In the genomic region with DNA sequence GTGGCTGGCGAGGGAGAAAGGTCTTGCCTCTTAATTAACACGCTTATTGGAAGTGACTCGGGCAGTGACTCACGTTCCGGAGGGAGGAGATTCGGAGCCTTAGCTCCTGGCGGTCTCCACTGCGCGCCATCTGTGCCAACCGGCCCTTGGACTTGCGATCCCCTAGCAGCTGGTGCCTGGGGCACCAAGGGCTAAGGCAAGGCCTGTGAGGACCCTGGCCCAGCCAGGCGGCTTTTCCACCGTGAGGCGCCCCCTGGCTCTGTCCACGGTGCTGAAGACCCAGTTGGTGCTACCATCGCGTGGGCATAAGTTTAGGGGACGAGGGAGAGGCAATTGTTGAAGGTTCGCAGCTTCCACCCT, we compare ENCODE assay signal across 11 cellular contexts.
DNase-seq lines count a peak whose midpoint lies in the region; ATAC-seq and TF ChIP-seq lines count a peak whose summit lies in the region.
"Had no signal": no experiment of that assay in that cellular context is flagged by ENCODE, and none has a peak within 500 bp of the region (broad histone marks: within the 10 kb centered on the region; RNA-seq: fewer than 3 reads in every experiment).

No MANE protein-coding gene starts in this region.

- TF ChIP-seq EP300 in Ishikawa (IDR thresholded peaks at IDR 0.05; ENCODE audit: borderline replicate concordance), result no peak

- peaks cover 79% of the 10 kb centered on the region for H3K27me3 Mint-ChIP-seq in nephron (ENCODE audit: low read depth)

- no peaks in the 10 kb centered on the region for H3K36me3 Mint-ChIP-seq in nephron (ENCODE audit: low read depth)

- DNase-seq in NCI-H2227 (lab: John Stamatoyannopoulos, UW; ENCODE audit: unreplicated experiment) (peak; percentile 10), NCI-H2227 treated with DMSO at 0.1 percent for 48 hours (lab: John Stamatoyannopoulos, UW) (no peak), cerebellar cortex (ENCODE audit: low spot score) (peak; percentile 20), D341Med (ENCODE audit: low spot score) (no peak), globus pallidus (ENCODE audit: low spot score) (no peak)
- DNase-seq: heart right ventricle, sigmoid colon, SW 1271 had no signal

- no peak for TF ChIP-seq CTCF in nephron (IDR thresholded peaks at IDR 0.05; ENCODE audit: unreplicated experiment in 3 of 3)

- no peak for TF ChIP-seq RAD21 in Ishikawa (IDR thresholded peaks at IDR 0.05; ENCODE audit: low read depth)

- peaks cover 25% of the 10 kb centered on the region for H3K4me1 Mint-ChIP-seq in nephron

- ATAC-seq in GM18511 (IDR thresholded peaks at IDR 0.05; ENCODE audit: unreplicated experiment), result no peak

- no peak overlapping the region for H3K27ac Mint-ChIP-seq in nephron

- H3K9me3 Mint-ChIP-seq in nephron, result no peaks in the 10 kb centered on the region

- H3K4me3 Mint-ChIP-seq in nephron, result peak overlapping the region; percentile 24 to 78 (median 51)

TF ChIP-seq in Ishikawa, 13 proteins besides CTCF, POLR2A, EP300 and RAD21:
- TF ChIP-seq, protein P1, sequence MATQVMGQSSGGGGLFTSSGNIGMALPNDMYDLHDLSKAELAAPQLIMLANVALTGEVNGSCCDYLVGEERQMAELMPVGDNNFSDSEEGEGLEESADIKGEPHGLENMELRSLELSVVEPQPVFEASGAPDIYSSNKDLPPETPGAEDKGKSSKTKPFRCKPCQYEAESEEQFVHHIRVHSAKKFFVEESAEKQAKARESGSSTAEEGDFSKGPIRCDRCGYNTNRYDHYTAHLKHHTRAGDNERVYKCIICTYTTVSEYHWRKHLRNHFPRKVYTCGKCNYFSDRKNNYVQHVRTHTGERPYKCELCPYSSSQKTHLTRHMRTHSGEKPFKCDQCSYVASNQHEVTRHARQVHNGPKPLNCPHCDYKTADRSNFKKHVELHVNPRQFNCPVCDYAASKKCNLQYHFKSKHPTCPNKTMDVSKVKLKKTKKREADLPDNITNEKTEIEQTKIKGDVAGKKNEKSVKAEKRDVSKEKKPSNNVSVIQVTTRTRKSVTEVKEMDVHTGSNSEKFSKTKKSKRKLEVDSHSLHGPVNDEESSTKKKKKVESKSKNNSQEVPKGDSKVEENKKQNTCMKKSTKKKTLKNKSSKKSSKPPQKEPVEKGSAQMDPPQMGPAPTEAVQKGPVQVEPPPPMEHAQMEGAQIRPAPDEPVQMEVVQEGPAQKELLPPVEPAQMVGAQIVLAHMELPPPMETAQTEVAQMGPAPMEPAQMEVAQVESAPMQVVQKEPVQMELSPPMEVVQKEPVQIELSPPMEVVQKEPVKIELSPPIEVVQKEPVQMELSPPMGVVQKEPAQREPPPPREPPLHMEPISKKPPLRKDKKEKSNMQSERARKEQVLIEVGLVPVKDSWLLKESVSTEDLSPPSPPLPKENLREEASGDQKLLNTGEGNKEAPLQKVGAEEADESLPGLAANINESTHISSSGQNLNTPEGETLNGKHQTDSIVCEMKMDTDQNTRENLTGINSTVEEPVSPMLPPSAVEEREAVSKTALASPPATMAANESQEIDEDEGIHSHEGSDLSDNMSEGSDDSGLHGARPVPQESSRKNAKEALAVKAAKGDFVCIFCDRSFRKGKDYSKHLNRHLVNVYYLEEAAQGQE (IDR thresholded peaks at IDR 0.05; ENCODE audit: low read depth), result peak; percentile 94
- no peak for TF ChIP-seq EGR1 (IDR thresholded peaks at IDR 0.05)
- TF ChIP-seq TCF12 (IDR thresholded peaks at IDR 0.05; ENCODE audit: low read depth), result no peak
- TF ChIP-seq ZBTB7A (IDR thresholded peaks at IDR 0.05; ENCODE audit: low read depth), result peak; percentile 85; the same call in 1 of the 2 replicates
- TF ChIP-seq, protein P2, sequence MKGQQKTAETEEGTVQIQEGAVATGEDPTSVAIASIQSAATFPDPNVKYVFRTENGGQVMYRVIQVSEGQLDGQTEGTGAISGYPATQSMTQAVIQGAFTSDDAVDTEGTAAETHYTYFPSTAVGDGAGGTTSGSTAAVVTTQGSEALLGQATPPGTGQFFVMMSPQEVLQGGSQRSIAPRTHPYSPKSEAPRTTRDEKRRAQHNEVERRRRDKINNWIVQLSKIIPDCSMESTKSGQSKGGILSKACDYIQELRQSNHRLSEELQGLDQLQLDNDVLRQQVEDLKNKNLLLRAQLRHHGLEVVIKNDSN (IDR thresholded peaks at IDR 0.05), result no peak

Comparison
In these comparisons a context has a peak if more than half of its experiments do, and no peak if none do; other contexts are left out.
1. DNase-seq: peak in NCI-H2227 (single experiment) and cerebellar cortex (single experiment); none in NCI-H2227 treated with DMSO at 0.1 percent for 48 hours (single experiment), D341Med (single experiment) and globus pallidus (single experiment).